9 cellular contexts compared by ENCODE assay signal in genomic region chr14:97634786-97635185, GRCh38.
A peak's percentile ranks its signal among the peaks of the same experiment; 100 is the strongest.
DNase-seq lines count a peak whose midpoint lies in the region; TF ChIP-seq lines count a peak whose summit lies in the region.
"Had no signal": no experiment of that assay in that cellular context is flagged by ENCODE, and none has a peak within 500 bp of the region (broad histone marks: within the 10 kb centered on the region; RNA-seq: fewer than 3 reads in every experiment).

No MANE protein-coding gene starts in this region.

- TF ChIP-seq CTCF in coronary artery (IDR thresholded peaks at IDR 0.05) (no peak), sigmoid colon (IDR thresholded peaks at IDR 0.05) (no peak)

- DNase-seq in Daoy (ENCODE audit: low read depth) (peak; percentile 61), SW480 (ENCODE audit: low spot score) (peak; percentile 12), coronary artery (ENCODE audit: low spot score) (no peak), sigmoid colon (no peak), NCI-H446 (lab: John Stamatoyannopoulos, UW) (no peak), NCI-H1105 treated with DMSO at 0.1 percent for 48 hours (lab: John Stamatoyannopoulos, UW) (no peak), NCI-H1048 (lab: John Stamatoyannopoulos, UW) (no peak), NCI-H2107 treated with DMSO at 0.1 percent for 48 hours (lab: John Stamatoyannopoulos, UW; ENCODE audit: unreplicated experiment) (no peak)
- DNase-seq: uterus had no signal

- H3K36me3 ChIP-seq in sigmoid colon: no peaks in the 10 kb centered on the region
- H3K36me3 ChIP-seq: uterus had no signal

- peak overlapping the region; percentile 10 for H3K4me3 ChIP-seq in coronary artery
- H3K4me3 ChIP-seq in sigmoid colon: peak overlapping the region; percentile 14 to 46 (median 37)
- H3K4me3 ChIP-seq: uterus had no signal

- H3K27me3 ChIP-seq in sigmoid colon: no peaks in the 10 kb centered on the region
- H3K27me3 ChIP-seq: uterus had no signal

- no peak overlapping the region for H3K27ac ChIP-seq in coronary artery
- no peak overlapping the region for H3K27ac ChIP-seq in sigmoid colon
- H3K27ac ChIP-seq: uterus had no signal

- TF ChIP-seq POLR2A in sigmoid colon (IDR thresholded peaks at IDR 0.05): no peak

- TF ChIP-seq EP300 in sigmoid colon (IDR thresholded peaks at IDR 0.05): no peak

- 21 to 32% methylated on average over 14 of the region's 14 CpGs for WGBS in sigmoid colon, 2 donors

- intact Hi-C loops in sigmoid colon (cut with DNase I): no loop called here

- H3K4me1 ChIP-seq in sigmoid colon: no peaks in the 10 kb centered on the region
- H3K4me1 ChIP-seq: uterus had no signal

- no peaks in the 10 kb centered on the region for H3K9me3 ChIP-seq in sigmoid colon
- H3K9me3 ChIP-seq: uterus had no signal

Comparison
In these comparisons a context has a peak if more than half of its experiments do, and no peak if none do; other contexts are left out.
1. DNase-seq: peak in Daoy (single experiment) and SW480 (single experiment); none in coronary artery (single experiment), sigmoid colon (single experiment), NCI-H446 (0 of 2), NCI-H1105 treated with DMSO at 0.1 percent for 48 hours (single experiment), NCI-H1048 (single experiment) and NCI-H2107 treated with DMSO at 0.1 percent for 48 hours (single experiment).